8 cellular contexts compared by ENCODE assay signal in the genomic region with DNA sequence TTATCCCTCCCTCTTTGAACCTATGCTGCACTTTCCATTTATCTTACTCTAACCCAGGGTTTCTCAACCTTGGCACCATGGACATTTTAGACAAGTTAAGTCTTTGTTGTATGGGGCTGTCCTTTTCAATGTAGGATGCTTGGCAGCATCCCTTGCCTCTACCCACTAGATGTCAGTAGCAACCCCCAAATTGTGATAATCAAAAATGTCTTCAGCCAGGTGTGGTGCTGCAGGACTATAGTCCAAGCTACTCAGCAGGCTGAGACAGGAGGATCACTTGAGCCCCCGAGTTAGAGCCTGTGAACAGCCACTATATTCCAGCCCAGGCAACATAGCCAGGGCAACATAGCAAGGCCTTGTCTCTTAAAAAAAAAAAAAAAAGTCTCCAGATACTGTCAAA. TPM values are rescaled to one million over a fixed set of nuclear protein-coding genes. Genes with fewer than 3 reads are reported as not detected.
DNase-seq lines count a peak whose midpoint lies in the region; ATAC-seq and TF ChIP-seq lines count a peak whose summit lies in the region.

No MANE protein-coding gene starts in this region.

- POLR2A ChIA-PET in Caco-2 (lab: Charles Lee): no interaction called here
- POLR2A ChIA-PET in HEK293 (lab: Yijun Ruan, JAX): no interaction called here
- POLR2A ChIA-PET in CD4-positive, alpha-beta T cell (lab: Charles Lee): no interaction called here

- no peak overlapping the region for H3K27ac ChIP-seq in HEK293 (ENCODE audit: extremely low read depth, low read depth, low read length)
- no peak overlapping the region for H3K27ac ChIP-seq in CD4-positive, alpha-beta T cell (ENCODE audit: low read depth, low read length)

- DNase-seq in Caco-2: peak; percentile 38
- peak; percentile 1 for DNase-seq in RPMI7951 (ENCODE audit: low read depth)
- peak; percentile 9 for DNase-seq in inferior parietal cortex (ENCODE audit: extremely low spot score)
- no peak for DNase-seq in activated T-cell treated with anti-CD3 and anti-CD28 coated beads, Interleukin-2, amount 50 U/mL, for 4 hours
- DNase-seq in stimulated activated CD4-positive, alpha-beta T cell treated with anti-CD3 and anti-CD28 coated beads, Interleukin-2, amount 100 ng/mL, for 24 hours: no peak
- no peak for DNase-seq in CD4-positive, alpha-beta T cell

- no peaks in the 10 kb centered on the region for H3K36me3 ChIP-seq in Caco-2 (ENCODE audit: control insufficient read depth, insufficient read depth, low read length)
- H3K36me3 ChIP-seq in HEK293 (ENCODE audit: control insufficient read depth in 2 of 2, insufficient read depth in 1 of 2, low read length in 2 of 2): no peaks in the 10 kb centered on the region; a peak in 1 of 3 replicates

- TF ChIP-seq CTCF in Caco-2 (IDR thresholded peaks at IDR 0.05; ENCODE audit: insufficient read depth in 1 of 2, low read depth in 1 of 2, low read length in 1 of 2, severe bottlenecking in 1 of 2, unreplicated experiment in 1 of 2): peak; percentile 35 to 74
- TF ChIP-seq CTCF in HEK293 (tag by site-specific recombination; IDR thresholded peaks at IDR 0.05): peak; percentile 92
- TF ChIP-seq CTCF in CD4-positive, alpha-beta T cell (IDR thresholded peaks at IDR 0.05): no peak

- H3K4me1 ChIP-seq in Caco-2: no peaks in the 10 kb centered on the region
- peaks cover 25% of the 10 kb centered on the region; the same call in 1 of the 2 replicates for H3K4me1 ChIP-seq in HEK293 (ENCODE audit: control insufficient read depth, insufficient read depth, low read length)

- intact Hi-C loops in Caco-2 (cut with micrococcal nuclease; ENCODE audit: unreplicated experiment): loop anchor here (1.0 to 2.0 kb wide), 6 partner anchors 41 to 463 kb away; no protein-coding TSS in a partner anchor
- intact Hi-C loops in CD4-positive, alpha-beta T cell (cut with DNase I, micrococcal nuclease): no loop called here

- CTCF ChIA-PET in Caco-2 (lab: Charles Lee) (interaction anchor here (0.6 to 1.0 kb wide), 6 partner anchors 32 to 492 kb away, joined by 3 to 6 read pairs (median 4); no protein-coding TSS in a partner anchor), HEK293 (lab: Yijun Ruan, JAX) (interaction anchor here (0.6 to 2.0 kb wide), 16 partner anchors 22 to 246 kb away, joined by 3 to 9 read pairs (median 4); no protein-coding TSS in a partner anchor)
- CTCF ChIA-PET in CD4-positive, alpha-beta T cell (lab: Charles Lee): no interaction called here

- no peak overlapping the region for H3K4me3 Mint-ChIP-seq in Caco-2 (ENCODE audit: unreplicated experiment)
- no peak overlapping the region for H3K4me3 Mint-ChIP-seq in activated T-cell treated with anti-CD3 and anti-CD28 coated beads, Interleukin-2, amount 50 U/mL, for 4 hours
- H3K4me3 Mint-ChIP-seq in CD4-positive, alpha-beta T cell: no peak overlapping the region

- peaks cover 3% of the 10 kb centered on the region for H3K27me3 Mint-ChIP-seq in Caco-2 (ENCODE audit: insufficient read depth, unreplicated experiment)
- H3K27me3 Mint-ChIP-seq in activated T-cell treated with anti-CD3 and anti-CD28 coated beads, Interleukin-2, amount 50 U/mL, for 4 hours (ENCODE audit: low read depth): peaks cover 4% of the 10 kb centered on the region
- peaks cover 14% of the 10 kb centered on the region for H3K27me3 Mint-ChIP-seq in CD4-positive, alpha-beta T cell

- H3K36me3 Mint-ChIP-seq in Caco-2 (ENCODE audit: insufficient read depth, unreplicated experiment): no peaks in the 10 kb centered on the region
- no peaks in the 10 kb centered on the region for H3K36me3 Mint-ChIP-seq in activated T-cell treated with anti-CD3 and anti-CD28 coated beads, Interleukin-2, amount 50 U/mL, for 4 hours (ENCODE audit: insufficient read depth)
- no peaks in the 10 kb centered on the region for H3K36me3 Mint-ChIP-seq in CD4-positive, alpha-beta T cell (ENCODE audit: low read depth)

- H3K9me3 ChIP-seq in Caco-2 (no peaks in the 10 kb centered on the region), HEK293 (ENCODE audit: control insufficient read depth, insufficient read depth, low read depth, low read length) (no peaks in the 10 kb centered on the region)
- H3K9me3 ChIP-seq in CD4-positive, alpha-beta T cell (ENCODE audit: control insufficient read depth, low read length): no peaks in the 10 kb centered on the region

- no TSS peak for BruUV-seq in Caco-2 (replicated peaks; lab: Mats Ljungman, UMichigan)

- no peaks in the 10 kb centered on the region for H3K27me3 ChIP-seq in Caco-2 (replicated peaks; ENCODE audit: control insufficient read depth, insufficient read depth, low read length)
- H3K27me3 ChIP-seq in CD4-positive, alpha-beta T cell (ENCODE audit: control insufficient read depth, insufficient read depth, low read length): no peaks in the 10 kb centered on the region

- no peaks in the 10 kb centered on the region for H3K9me3 Mint-ChIP-seq in Caco-2 (ENCODE audit: unreplicated experiment)
- no peaks in the 10 kb centered on the region for H3K9me3 Mint-ChIP-seq in activated T-cell treated with anti-CD3 and anti-CD28 coated beads, Interleukin-2, amount 50 U/mL, for 4 hours
- no peaks in the 10 kb centered on the region for H3K9me3 Mint-ChIP-seq in CD4-positive, alpha-beta T cell

- H3K4me1 Mint-ChIP-seq in Caco-2 (ENCODE audit: low read depth, unreplicated experiment): no peaks in the 10 kb centered on the region
- no peaks in the 10 kb centered on the region for H3K4me1 Mint-ChIP-seq in activated T-cell treated with anti-CD3 and anti-CD28 coated beads, Interleukin-2, amount 50 U/mL, for 4 hours (ENCODE audit: low read depth)
- no peaks in the 10 kb centered on the region for H3K4me1 Mint-ChIP-seq in CD4-positive, alpha-beta T cell (ENCODE audit: low read depth)

- H3K4me3 ChIP-seq in Caco-2 (ENCODE audit: low read depth, low read length) (no peak overlapping the region), HEK293 (ENCODE audit: low read depth, low read length) (no peak overlapping the region)

- H3K27ac Mint-ChIP-seq in Caco-2 (ENCODE audit: unreplicated experiment): no peak overlapping the region
- no peak overlapping the region for H3K27ac Mint-ChIP-seq in CD4-positive, alpha-beta T cell

- ATAC-seq in GM19397 (IDR thresholded peaks at IDR 0.05; ENCODE audit: unreplicated experiment): no peak
- no peak for ATAC-seq in activated T-cell treated with anti-CD3 and anti-CD28 coated beads, Interleukin-2, amount 50 U/mL, for 4 hours
- ATAC-seq in CD4-positive, alpha-beta T cell (ENCODE audit: poor library complexity): no peak

TF ChIP-seq in HEK293, 187 proteins besides CTCF, POLR2A, EP300 and RAD21:
- TF ChIP-seq ZNF654 (tag by site-specific recombination; IDR thresholded peaks at IDR 0.05; ENCODE audit: low read depth): peak; percentile 53
- TF ChIP-seq ZNF776 (tag by site-specific recombination; IDR thresholded peaks at IDR 0.05; ENCODE audit: borderline replicate concordance): no peak

RNA-seq across cellular contexts. Expression of a gene that starts 7.0 kb away (rescaled TPM):
- 0.18 and 0.19 TPM in 2 replicates for total RNA-seq in Caco-2 (2022)
- not detected in 2 replicates for total RNA-seq in RPMI7951 (2014; rRNA removed; shearing (Covaris generic))
- total RNA-seq in activated T-cell treated with anti-CD3 and anti-CD28 coated beads, Interleukin-2, amount 50 U/mL, for 4 hours: under 1 TPM in 1 of 3 donors, not detected in 2; 0.03 TPM
- total RNA-seq in CD4-positive, alpha-beta T cell: not detected

RNA-seq across cellular contexts. Expression of a gene that starts 37.7 kb away (rescaled TPM):
- total RNA-seq in Caco-2 (2022): not detected in 2 replicates
- total RNA-seq in RPMI7951 (2014; rRNA removed; shearing (Covaris generic)): not detected in 2 replicates
- not detected for total RNA-seq in activated T-cell treated with anti-CD3 and anti-CD28 coated beads, Interleukin-2, amount 50 U/mL, for 4 hours
- total RNA-seq in CD4-positive, alpha-beta T cell: not detected

Comparison
In these comparisons a context has a peak if more than half of its experiments do, and no peak if none do; other contexts are left out.
1. DNase-seq: peak in Caco-2 (2 of 2), RPMI7951 (single experiment) and inferior parietal cortex (single experiment); none in activated T-cell treated with anti-CD3 and anti-CD28 coated beads, Interleukin-2, amount 50 U/mL, for 4 hours (single experiment), stimulated activated CD4-positive, alpha-beta T cell treated with anti-CD3 and anti-CD28 coated beads, Interleukin-2, amount 100 ng/mL, for 24 hours (0 of 2) and CD4-positive, alpha-beta T cell (0 of 10).